ENCODE assay signal across 8 cellular contexts in genomic region chr17:46265972-46266655, GRCh38. TPM values are rescaled to one million over a fixed set of nuclear protein-coding genes. Genes with fewer than 3 reads are reported as not detected.
DNase-seq lines count a peak whose midpoint lies in the region; ATAC-seq, FAIRE-seq and TF ChIP-seq lines count a peak whose summit lies in the region.
"Not testable (repeated sequence)": the region's sequence is repeated elsewhere in the genome, so short reads cannot be mapped to it uniquely, and the experiment has no call there.

No MANE protein-coding gene starts in this region.

- in situ Hi-C loops in Panc1 (cut with HindIII; ENCODE audit: low pct_unique_long_range_greater_than_20kb, low sequenced_read_pairs): not testable (repeated sequence)
- in situ Hi-C loops in transverse colon (cut with MboI; ENCODE audit: low pct_ligation_motif_present in 1 of 4, low pct_unique_long_range_greater_than_20kb in 1 of 4, low sequenced_read_pairs in 3 of 4): loop anchor here in 3 of 4 donors (25.0 kb wide), 1 partner anchor 679 kb away; no protein-coding TSS in a partner anchor

- H3K9me3 ChIP-seq in DND-41 (ENCODE audit: insufficient read depth, low read length, severe bottlenecking); Panc1 (ENCODE audit: control insufficient read depth, insufficient read depth, low read depth, low read length); pancreas; transverse colon: not testable (repeated sequence)

- H4K20me1 ChIP-seq in DND-41 (ENCODE audit: insufficient read depth, low read length): not testable (repeated sequence)

- not testable (repeated sequence) for H3K36me3 ChIP-seq in DND-41 (ENCODE audit: insufficient read depth, low read length); Panc1 (ENCODE audit: control insufficient read depth, insufficient read depth, low read length); kidney epithelial cell (ENCODE audit: control insufficient read depth, insufficient read depth, low read length); pancreas; transverse colon

- H2AFZ ChIP-seq in DND-41 (ENCODE audit: low read depth, low read length): peak overlapping the region; percentile 77

- not testable (repeated sequence) for H3K9me3 Mint-ChIP-seq in activated naive CD8-positive, alpha-beta T cell treated with anti-CD3 and anti-CD28 coated beads, Interleukin-2, amount 50 U/mL, for 24 hours

- CTCF ChIA-PET in Panc1 (lab: Charles Lee): not testable (repeated sequence)

- peak overlapping the region; percentile 69 for H3K9ac ChIP-seq in DND-41 (ENCODE audit: low read depth, low read length)

- H3K27me3 Mint-ChIP-seq in activated naive CD8-positive, alpha-beta T cell treated with anti-CD3 and anti-CD28 coated beads, Interleukin-2, amount 50 U/mL, for 24 hours: peaks cover 11% of the 10 kb centered on the region

- peak overlapping the region; percentile 84 for H3K4me3 Mint-ChIP-seq in activated naive CD8-positive, alpha-beta T cell treated with anti-CD3 and anti-CD28 coated beads, Interleukin-2, amount 50 U/mL, for 24 hours

- not testable (repeated sequence) for FAIRE-seq in pancreas (lab: Jason Lieb, UNC)

- DNase-seq in DND-41; HFF-Myc (ENCODE audit: extremely low read depth, low read depth); Panc1 (ENCODE audit: low read depth, low spot score); kidney epithelial cell (ENCODE audit: low read depth); transverse colon: not testable (repeated sequence)
- peak; percentile 41 for DNase-seq in activated naive CD8-positive, alpha-beta T cell treated with anti-CD3 and anti-CD28 coated beads, Interleukin-2, amount 50 U/mL, for 24 hours
- DNase-seq in erythroblast (lab: John Stamatoyannopoulos, UW) (peak; percentile 58 to 60), pancreas (peak in 3 of 6 donors; percentile 38 to 40 (median 38))

- not testable (repeated sequence) for H3K79me2 ChIP-seq in DND-41 (ENCODE audit: insufficient read depth, low read length)

- not testable (repeated sequence) for BruUV-seq in Panc1 (replicated peaks; lab: Mats Ljungman, UMichigan)

- peak overlapping the region; percentile 55; the same call in 1 of the 2 replicates for H3K27ac ChIP-seq in DND-41 (ENCODE audit: low read length)
- H3K27ac ChIP-seq in Panc1 (ENCODE audit: low read length): peak overlapping the region; percentile 74
- H3K27ac ChIP-seq in pancreas: peak overlapping the region; percentile 67 to 91 (median 85)
- peak overlapping the region; percentile 91 to 98 (median 96) for H3K27ac ChIP-seq in transverse colon

- not testable (repeated sequence) for ATAC-seq in DND-41 (ENCODE audit: insufficient read depth, low read depth); Panc1; activated naive CD8-positive, alpha-beta T cell treated with anti-CD3 and anti-CD28 coated beads, Interleukin-2, amount 50 U/mL, for 24 hours; pancreas

- H3K4me1 ChIP-seq in DND-41 (ENCODE audit: insufficient read depth, low read length) (peaks cover 35% of the 10 kb centered on the region), Panc1 (ENCODE audit: control insufficient read depth, insufficient read depth, low read length) (peaks cover 16% of the 10 kb centered on the region), pancreas (peaks cover 5 to 13% (median 6%) of the 10 kb centered on the region in 3 donors), transverse colon (peaks cover 0 to 17% (median 7%) of the 10 kb centered on the region in 4 donors)

- H3K4me1 Mint-ChIP-seq in activated naive CD8-positive, alpha-beta T cell treated with anti-CD3 and anti-CD28 coated beads, Interleukin-2, amount 50 U/mL, for 24 hours: peaks cover 39% of the 10 kb centered on the region

- H3K27me3 ChIP-seq in DND-41 (ENCODE audit: insufficient read depth, low read length, poor library complexity); Panc1 (ENCODE audit: control insufficient read depth, insufficient read depth, low read length); kidney epithelial cell (ENCODE audit: control insufficient read depth, insufficient read depth, low read length); pancreas; transverse colon: not testable (repeated sequence)

- not testable (repeated sequence) for TF ChIP-seq CTCF in DND-41 (IDR thresholded peaks at IDR 0.05; ENCODE audit: borderline replicate concordance, extremely low read depth, low read length, poor library complexity, severe bottlenecking); HFF-Myc (IDR thresholded peaks at IDR 0.05; ENCODE audit: low read depth, low read length, missing control alignments); Panc1 (IDR thresholded peaks at IDR 0.05); kidney epithelial cell (IDR thresholded peaks at IDR 0.05; ENCODE audit: insufficient read depth, low read length, poor library complexity, severe bottlenecking); pancreas (IDR thresholded peaks at IDR 0.05); transverse colon (IDR thresholded peaks at IDR 0.05)

- H3K36me3 Mint-ChIP-seq in activated naive CD8-positive, alpha-beta T cell treated with anti-CD3 and anti-CD28 coated beads, Interleukin-2, amount 50 U/mL, for 24 hours (ENCODE audit: low read depth): not testable (repeated sequence)

- intact Hi-C loops in Panc1 (cut with micrococcal nuclease; ENCODE audit: unreplicated experiment); pancreas (cut with DNase I); transverse colon (cut with DNase I; ENCODE audit: low total_unique reads): not testable (repeated sequence)

- 36 to 38% methylated on average over 24 of the region's 24 CpGs for WGBS in pancreas, 2 donors
- 47 to 50% methylated on average over 6 to 24 of the region's 24 CpGs for WGBS in transverse colon (ENCODE audit: low coverage in 1 of 2), 2 donors

- not testable (repeated sequence) for TF ChIP-seq EP300 in transverse colon (IDR thresholded peaks at IDR 0.05; ENCODE audit: low read depth)

- H3K4me3 ChIP-seq in DND-41 (ENCODE audit: low read depth in 1 of 2, low read length in 2 of 2) (peak overlapping the region; percentile 18 to 90; a peak in 3 of 4 replicates), HFF-Myc (replicated peaks; ENCODE audit: low read depth, low read length) (peak overlapping the region; percentile 41), Panc1 (ENCODE audit: low read depth in 2 of 2, low read length in 2 of 2) (peak overlapping the region; percentile 58 to 62), kidney epithelial cell (ENCODE audit: low read depth, low read length) (peak overlapping the region; percentile 40), pancreas (peak overlapping the region in 3 of 4 donors; percentile 17 to 83 (median 76)), transverse colon (peak overlapping the region; percentile 29 to 59 (median 41))

- not testable (repeated sequence) for TF ChIP-seq POLR2A in erythroblast (IDR thresholded peaks at IDR 0.05; ENCODE audit: low read length); transverse colon (IDR thresholded peaks at IDR 0.05)

- H3K4me2 ChIP-seq in DND-41 (ENCODE audit: insufficient read depth, low read length): peak overlapping the region; percentile 98

- POLR2A ChIA-PET in Panc1 (lab: Charles Lee): not testable (repeated sequence)

- H3K27ac Mint-ChIP-seq in activated naive CD8-positive, alpha-beta T cell treated with anti-CD3 and anti-CD28 coated beads, Interleukin-2, amount 50 U/mL, for 24 hours: peak overlapping the region; percentile 78

RNA-seq across cellular contexts. Expression of gene LRRC37A, which starts 28.8 kb away (rescaled TPM):
- 2.7 TPM for total RNA-seq in Panc1 (2021; ENCODE audit: unreplicated experiment)
- polyA plus RNA-seq in Panc1 (2012; ENCODE audit: insufficient read length): 1.7 TPM
- 2.0 and 2.8 TPM in 2 replicates for total RNA-seq in kidney epithelial cell
- total RNA-seq in pancreas: 1 to 10 TPM in 4 of 6 donors, under 1 TPM in 2; 0.58 to 2.9 (median 1.6) TPM
- polyA plus RNA-seq in pancreas: 1 to 10 TPM; 1.1 to 1.6 TPM
- total RNA-seq in transverse colon: 1 to 10 TPM; 1.1 to 7.0 (median 2.5) TPM
